Comparison of ENCODE assay signal across 1 cellular context in the genomic region with DNA sequence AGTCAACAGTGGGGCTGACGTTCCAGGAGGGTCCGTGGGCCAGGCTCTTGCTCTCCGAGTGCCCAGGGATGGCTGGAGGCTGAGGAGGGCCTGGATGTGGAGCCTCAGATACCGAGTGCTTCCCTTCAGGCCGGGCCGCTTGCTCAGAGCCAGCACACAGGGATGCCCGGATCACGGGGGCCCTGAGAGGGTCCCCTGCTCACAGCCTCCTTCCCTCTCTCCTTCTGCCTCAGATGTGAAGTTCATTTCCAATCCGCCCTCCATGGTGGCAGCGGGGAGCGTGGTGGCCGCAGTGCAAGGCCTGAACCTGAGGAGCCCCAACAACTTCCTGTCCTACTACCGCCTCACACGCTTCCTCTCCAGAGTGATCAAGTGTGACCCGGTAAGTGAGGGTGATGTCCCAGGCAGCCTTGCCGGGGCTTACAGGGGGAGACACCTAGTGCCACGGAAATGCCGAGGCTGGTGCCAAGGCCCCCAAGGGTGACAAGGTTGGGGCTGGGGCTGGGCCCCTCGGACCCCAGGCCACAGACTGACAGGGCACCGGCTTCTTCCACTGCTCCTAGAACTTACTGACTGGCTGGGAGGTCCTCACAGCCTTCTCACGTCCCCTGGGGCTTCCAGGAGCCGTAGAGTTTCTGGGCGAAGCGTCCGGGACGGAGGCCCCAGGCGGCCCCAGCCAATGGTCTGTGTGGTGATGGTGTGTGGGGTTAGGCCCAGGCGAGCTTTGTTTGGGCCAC.
TF ChIP-seq lines count a peak whose summit lies in the region.

No MANE protein-coding gene starts in this region.

TF ChIP-seq in HepG2, 621 proteins besides CTCF, POLR2A, EP300 and RAD21 (continued from another document):
- TF ChIP-seq, protein P1, sequence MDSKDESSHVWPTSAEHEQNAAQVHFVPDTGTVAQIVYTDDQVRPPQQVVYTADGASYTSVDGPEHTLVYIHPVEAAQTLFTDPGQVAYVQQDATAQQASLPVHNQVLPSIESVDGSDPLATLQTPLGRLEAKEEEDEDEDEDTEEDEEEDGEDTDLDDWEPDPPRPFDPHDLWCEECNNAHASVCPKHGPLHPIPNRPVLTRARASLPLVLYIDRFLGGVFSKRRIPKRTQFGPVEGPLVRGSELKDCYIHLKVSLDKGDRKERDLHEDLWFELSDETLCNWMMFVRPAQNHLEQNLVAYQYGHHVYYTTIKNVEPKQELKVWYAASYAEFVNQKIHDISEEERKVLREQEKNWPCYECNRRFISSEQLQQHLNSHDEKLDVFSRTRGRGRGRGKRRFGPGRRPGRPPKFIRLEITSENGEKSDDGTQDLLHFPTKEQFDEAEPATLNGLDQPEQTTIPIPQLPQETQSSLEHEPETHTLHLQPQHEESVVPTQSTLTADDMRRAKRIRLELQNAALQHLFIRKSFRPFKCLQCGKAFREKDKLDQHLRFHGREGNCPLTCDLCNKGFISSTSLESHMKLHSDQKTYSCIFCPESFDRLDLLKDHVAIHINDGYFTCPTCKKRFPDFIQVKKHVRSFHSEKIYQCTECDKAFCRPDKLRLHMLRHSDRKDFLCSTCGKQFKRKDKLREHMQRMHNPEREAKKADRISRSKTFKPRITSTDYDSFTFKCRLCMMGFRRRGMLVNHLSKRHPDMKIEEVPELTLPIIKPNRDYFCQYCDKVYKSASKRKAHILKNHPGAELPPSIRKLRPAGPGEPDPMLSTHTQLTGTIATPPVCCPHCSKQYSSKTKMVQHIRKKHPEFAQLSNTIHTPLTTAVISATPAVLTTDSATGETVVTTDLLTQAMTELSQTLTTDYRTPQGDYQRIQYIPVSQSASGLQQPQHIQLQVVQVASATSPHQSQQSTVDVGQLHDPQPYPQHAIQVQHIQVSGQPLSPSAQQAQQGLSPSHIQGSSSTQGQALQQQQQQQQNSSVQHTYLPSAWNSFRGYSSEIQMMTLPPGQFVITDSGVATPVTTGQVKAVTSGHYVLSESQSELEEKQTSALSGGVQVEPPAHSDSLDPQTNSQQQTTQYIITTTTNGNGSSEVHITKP (CRISPR knock-in tag; IDR thresholded peaks at IDR 0.05; ENCODE audit: low read depth): no peak
- no peak for TF ChIP-seq ZNF567 (CRISPR knock-in tag; IDR thresholded peaks at IDR 0.05; ENCODE audit: borderline replicate concordance)
- TF ChIP-seq AGO1 (IDR thresholded peaks at IDR 0.05; ENCODE audit: low read depth, low read length, poor library complexity, severe bottlenecking): peak; percentile 78
- no peak for TF ChIP-seq NFYB (CRISPR knock-in tag; IDR thresholded peaks at IDR 0.05)
- TF ChIP-seq, protein P2, sequence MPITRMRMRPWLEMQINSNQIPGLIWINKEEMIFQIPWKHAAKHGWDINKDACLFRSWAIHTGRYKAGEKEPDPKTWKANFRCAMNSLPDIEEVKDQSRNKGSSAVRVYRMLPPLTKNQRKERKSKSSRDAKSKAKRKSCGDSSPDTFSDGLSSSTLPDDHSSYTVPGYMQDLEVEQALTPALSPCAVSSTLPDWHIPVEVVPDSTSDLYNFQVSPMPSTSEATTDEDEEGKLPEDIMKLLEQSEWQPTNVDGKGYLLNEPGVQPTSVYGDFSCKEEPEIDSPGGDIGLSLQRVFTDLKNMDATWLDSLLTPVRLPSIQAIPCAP (CRISPR knock-in tag; IDR thresholded peaks at IDR 0.05; ENCODE audit: low read depth): no peak
- no peak for TF ChIP-seq ZNF460 (CRISPR knock-in tag; IDR thresholded peaks at IDR 0.05; ENCODE audit: borderline replicate concordance)
